ENCODE assay signal across 18 cellular contexts in genomic region chr3:72721696-72722381, GRCh38.
DNase-seq lines count a peak whose midpoint lies in the region; TF ChIP-seq lines count a peak whose summit lies in the region.
"Had no signal": no experiment of that assay in that cellular context is flagged by ENCODE, and none has a peak within 500 bp of the region (broad histone marks: within the 10 kb centered on the region; RNA-seq: fewer than 3 reads in every experiment).

No MANE protein-coding gene starts in this region.

- TF ChIP-seq CTCF in prostate gland (IDR thresholded peaks at IDR 0.05) = no peak

- H3K36me3 ChIP-seq in SJSA1 (no peaks in the 10 kb centered on the region), prostate gland (no peaks in the 10 kb centered on the region)
- H3K36me3 ChIP-seq: right atrium auricular region, uterus had no signal

- DNase-seq in NCI-H82 (lab: John Stamatoyannopoulos, UW) (peak; percentile 43), NCI-H82 treated with DMSO at 0.1 percent for 48 hours (lab: John Stamatoyannopoulos, UW; ENCODE audit: unreplicated experiment) (no peak), SJSA1 (ENCODE audit: low read depth in 1 of 2, low spot score in 2 of 2) (no peak), islet precursor cell (peak; percentile 57), prostate gland (ENCODE audit: low spot score) (no peak), C1 segment of cervical spinal cord (lab: John Stamatoyannopoulos, UW) (no peak)
- no peak for DNase-seq in activated CD4-positive, alpha-beta T cell treated with anti-CD3 and anti-CD28 coated beads for 4 hours
- DNase-seq in activated CD4-positive, alpha-beta T cell treated with anti-CD3 and anti-CD28 coated beads, Interleukin-2, amount 50 U/mL, for 1 hour = no peak
- DNase-seq: activated CD4-positive, alpha-beta T cell treated with anti-CD3 and anti-CD28 coated beads, Interleukin-2, amount 10 ng/mL, durations not matched to agents 7 days and 5 days; activated naive CD8-positive, alpha-beta T cell treated with anti-CD3 and anti-CD28 coated beads for 36 hours; GM23248; KG1; NCI-H146; stimulated activated CD4-positive, alpha-beta T cell treated with anti-CD3 and anti-CD28 coated beads, Interleukin-4, amount 100 ng/mL, for 1 hour; stimulated activated naive CD4-positive, alpha-beta T cell; T-helper 17 cell; uterus had no signal

- intact Hi-C loops in prostate gland (cut with DNase I) = no loop called here

- H3K27ac ChIP-seq in SJSA1 = peak overlapping the region; percentile 91
- peak overlapping the region; percentile 72 to 74 for H3K27ac ChIP-seq in prostate gland
- H3K27ac ChIP-seq: GM23248, uterus had no signal

- no peaks in the 10 kb centered on the region for H3K27me3 ChIP-seq in SJSA1 (replicated peaks)
- no peaks in the 10 kb centered on the region for H3K27me3 ChIP-seq in prostate gland (replicated peaks; ENCODE audit: insufficient read depth)
- H3K27me3 ChIP-seq: right atrium auricular region, uterus had no signal

- peaks cover 27% of the 10 kb centered on the region for H3K4me1 ChIP-seq in SJSA1 (replicated peaks)
- no peaks in the 10 kb centered on the region for H3K4me1 ChIP-seq in prostate gland (replicated peaks)
- H3K4me1 ChIP-seq: right atrium auricular region, uterus had no signal

- no peak overlapping the region for H3K4me3 ChIP-seq in SJSA1
- no peak overlapping the region for H3K4me3 ChIP-seq in prostate gland
- H3K4me3 ChIP-seq: GM23248, right atrium auricular region, uterus had no signal

- H3K9me3 ChIP-seq in SJSA1 (replicated peaks) (no peaks in the 10 kb centered on the region), prostate gland (no peaks in the 10 kb centered on the region)
- H3K9me3 ChIP-seq: right atrium auricular region, uterus had no signal

- WGBS in prostate gland = 72% methylated on average over 7 of the region's 7 CpGs

- no peak for TF ChIP-seq POLR2A in prostate gland (IDR thresholded peaks at IDR 0.05)

Comparison
In these comparisons a context has a peak if more than half of its experiments do, and no peak if none do; other contexts are left out.
1. DNase-seq: peak in NCI-H82 (single experiment) and islet precursor cell (single experiment); none in NCI-H82 treated with DMSO at 0.1 percent for 48 hours (single experiment), SJSA1 (0 of 2), prostate gland (single experiment), activated CD4-positive, alpha-beta T cell treated with anti-CD3 and anti-CD28 coated beads for 4 hours (0 of 2), activated CD4-positive, alpha-beta T cell treated with anti-CD3 and anti-CD28 coated beads, Interleukin-2, amount 50 U/mL, for 1 hour (single experiment) and C1 segment of cervical spinal cord (0 of 14).